ENCODE assay signal across 8 cellular contexts in the genomic region with DNA sequence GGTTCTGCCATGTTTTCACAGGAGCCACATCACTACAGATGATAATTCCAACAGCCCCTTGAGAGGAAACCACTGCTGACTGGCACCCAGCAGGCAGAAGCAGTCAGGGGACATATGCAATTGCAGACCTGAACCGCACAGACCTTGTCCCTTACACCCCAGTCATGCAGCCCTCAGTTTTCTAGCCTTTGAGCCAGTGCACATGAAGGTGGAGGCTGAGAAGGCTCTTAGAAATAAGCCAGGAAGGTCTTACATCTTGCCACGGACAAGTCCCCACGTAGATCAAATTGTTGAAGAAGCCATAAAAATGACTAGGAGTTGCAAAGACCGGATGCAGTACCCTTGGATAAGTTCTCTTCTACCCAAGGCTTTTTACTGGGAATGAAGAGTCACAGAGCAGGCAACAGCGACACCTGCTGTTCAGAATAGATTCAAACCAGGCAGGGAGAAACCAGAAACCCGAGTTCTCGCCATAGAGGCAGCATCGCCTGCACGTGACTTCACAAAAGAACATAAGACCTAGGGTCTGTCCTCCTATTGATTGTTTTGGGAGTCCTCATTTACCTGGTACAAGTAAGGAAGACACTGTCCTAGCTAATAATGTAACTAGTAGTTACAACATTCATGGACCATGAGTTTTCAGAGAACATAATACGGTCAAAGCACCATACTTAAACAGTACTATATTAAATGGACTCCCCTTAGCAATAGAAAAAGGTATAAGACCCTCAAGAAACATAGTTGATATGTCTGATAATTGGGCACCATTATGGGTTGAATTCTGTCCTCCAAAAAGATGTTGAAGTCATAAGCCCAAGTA. TPM values are rescaled to one million over a fixed set of nuclear protein-coding genes. Genes with fewer than 3 reads are reported as not detected.
A peak's percentile ranks its signal among the peaks of the same experiment; 100 is the strongest.
DNase-seq lines count a peak whose midpoint lies in the region; ATAC-seq and TF ChIP-seq lines count a peak whose summit lies in the region.

No MANE protein-coding gene starts in this region.

- H3K79me1 ChIP-seq in IMR-90 (ENCODE audit: low read depth in 1 of 2, low read length in 2 of 2): no peaks in the 10 kb centered on the region

- TF ChIP-seq RAD21 in IMR-90 (IDR thresholded peaks at IDR 0.05; ENCODE audit: low read length): peak; percentile 95

- DNase-seq in GM13976 (ENCODE audit: low spot score) (peak; percentile 61), IMR-90 (peak; percentile 73), OCI-M1 (lab: John Stamatoyannopoulos, UW) (peak; percentile 71), fibroblast of the aortic adventitia (ENCODE audit: low read depth) (peak; percentile 84), nucleus accumbens (lab: John Stamatoyannopoulos, UW) (peak in 53 of 56 donors; percentile 6 to 90 (median 64)), tibial artery (peak; percentile 67 to 72)
- DNase-seq in activated T-cell treated with anti-CD3 and anti-CD28 coated beads, Interleukin-2, amount 50 U/mL, for 72 hours: peak; percentile 52 to 69

- no peak overlapping the region for H3K27ac Mint-ChIP-seq in activated T-cell treated with anti-CD3 and anti-CD28 coated beads, Interleukin-2, amount 50 U/mL, for 72 hours

- no CpG with 5 or more reads among the region's 10 CpGs for WGBS in IMR-90 (ENCODE audit: extremely low coverage in 2 of 2, insufficient read length in 1 of 2), 2 experiments

- no peak overlapping the region for H2BK15ac ChIP-seq in IMR-90 (ENCODE audit: low read depth, low read length)

- no peak overlapping the region for H3K4me3 Mint-ChIP-seq in activated T-cell treated with anti-CD3 and anti-CD28 coated beads, Interleukin-2, amount 50 U/mL, for 72 hours

- no peak overlapping the region for H3K4ac ChIP-seq in IMR-90 (ENCODE audit: low read depth, low read length)

- H3K27me3 ChIP-seq in ACC112 (ENCODE audit: insufficient read depth, low read length) (no peaks in the 10 kb centered on the region), IMR-90 (ENCODE audit: control insufficient read depth, insufficient read depth, low read length) (no peaks in the 10 kb centered on the region), tibial artery (no peaks in the 10 kb centered on the region)

- H3K18ac ChIP-seq in IMR-90 (ENCODE audit: low read depth, low read length): no peak overlapping the region

- H3K9ac ChIP-seq in IMR-90 (ENCODE audit: low read depth, low read length): no peak overlapping the region

- H2AK9ac ChIP-seq in IMR-90 (replicated peaks; ENCODE audit: low read depth, low read length, poor library complexity): no peak overlapping the region

- no peak overlapping the region for H2BK5ac ChIP-seq in IMR-90 (ENCODE audit: low read depth, low read length, poor library complexity, severe bottlenecking)

- no peaks in the 10 kb centered on the region for H3K9me3 Mint-ChIP-seq in activated T-cell treated with anti-CD3 and anti-CD28 coated beads, Interleukin-2, amount 50 U/mL, for 72 hours

- dilution Hi-C loops in IMR-90 (cut with HindIII; ENCODE audit: low sequenced_read_pairs, unreplicated experiment): loop anchor here (25.0 kb wide), 1 partner anchor 377 kb away; no protein-coding TSS in a partner anchor

- POLR2A ChIA-PET in IMR-90 (lab: Charles Lee; ENCODE audit: unreplicated experiment): no interaction called here

- no peak overlapping the region for H2BK120ac ChIP-seq in IMR-90 (ENCODE audit: low read depth, low read length)

- H2AFZ ChIP-seq in ACC112 (ENCODE audit: low read length, unreplicated experiment): peak overlapping the region; percentile 40
- H2AFZ ChIP-seq in IMR-90 (replicated peaks; ENCODE audit: low read length, poor library complexity): peak overlapping the region; percentile 45

- H3K79me2 ChIP-seq in ACC112 (ENCODE audit: control insufficient read depth, insufficient read depth, low read length, unreplicated experiment): no peaks in the 10 kb centered on the region

- no peak overlapping the region for H3K4me3 ChIP-seq in ACC112 (ENCODE audit: low read depth, low read length)
- no peak overlapping the region for H3K4me3 ChIP-seq in IMR-90 (ENCODE audit: insufficient read depth, low read depth, low read length)
- no peak overlapping the region for H3K4me3 ChIP-seq in fibroblast of the aortic adventitia (ENCODE audit: low read depth, low read length)
- H3K4me3 ChIP-seq in tibial artery: no peak overlapping the region

- peaks cover 17% of the 10 kb centered on the region for H3K4me1 Mint-ChIP-seq in activated T-cell treated with anti-CD3 and anti-CD28 coated beads, Interleukin-2, amount 50 U/mL, for 72 hours (ENCODE audit: low read depth)

- TF ChIP-seq CTCF in GM13976 (IDR thresholded peaks at IDR 0.05; ENCODE audit: borderline replicate concordance, control extremely low read depth, extremely low read depth, insufficient read depth, missing control alignments) (peak; percentile 77), IMR-90 (conservative IDR thresholded peaks at IDR 0.05; ENCODE audit: low read depth, low read length) (peak; percentile 95), fibroblast of the aortic adventitia (IDR thresholded peaks at IDR 0.05; ENCODE audit: insufficient read depth, low read length) (peak; percentile 84), tibial artery (IDR thresholded peaks at IDR 0.05) (peak; percentile 87 to 89)

- no peaks in the 10 kb centered on the region for H3K9me3 ChIP-seq in IMR-90 (ENCODE audit: control insufficient read depth, insufficient read depth, low read length)
- H3K9me3 ChIP-seq in tibial artery: no peaks in the 10 kb centered on the region

- peaks cover 12% of the 10 kb centered on the region for H3K36me3 ChIP-seq in ACC112 (ENCODE audit: insufficient read depth, low read length)
- H3K36me3 ChIP-seq in IMR-90 (ENCODE audit: control insufficient read depth, insufficient read depth, low read length): no peaks in the 10 kb centered on the region
- H3K36me3 ChIP-seq in tibial artery: no peaks in the 10 kb centered on the region

- H3K36me3 Mint-ChIP-seq in activated T-cell treated with anti-CD3 and anti-CD28 coated beads, Interleukin-2, amount 50 U/mL, for 72 hours (ENCODE audit: insufficient read depth in 2 of 2): no peaks in the 10 kb centered on the region

- CTCF ChIA-PET in IMR-90 (lab: Yijun Ruan, JAX): interaction anchor here (1.3 kb wide), 1 partner anchor 379 kb away, joined by 5 read pairs; no protein-coding TSS in a partner anchor

- H3K4me2 ChIP-seq in IMR-90 (ENCODE audit: low read depth, low read length): no peak overlapping the region

- H4K8ac ChIP-seq in IMR-90 (ENCODE audit: low read depth in 2 of 2, low read length in 2 of 2): no peak overlapping the region

- no peak overlapping the region for H3K56ac ChIP-seq in IMR-90 (ENCODE audit: extremely low read depth, insufficient read depth, low read length)

- H2AK5ac ChIP-seq in IMR-90 (ENCODE audit: low read depth, low read length): no peak overlapping the region

- H4K91ac ChIP-seq in IMR-90 (ENCODE audit: insufficient read depth, low read depth, low read length): no peak overlapping the region

- H2BK20ac ChIP-seq in IMR-90 (ENCODE audit: low read depth, low read length): no peak overlapping the region

- H3K27me3 Mint-ChIP-seq in activated T-cell treated with anti-CD3 and anti-CD28 coated beads, Interleukin-2, amount 50 U/mL, for 72 hours (ENCODE audit: low read depth): peaks cover 8% of the 10 kb centered on the region

- no peaks in the 10 kb centered on the region for H4K20me1 ChIP-seq in IMR-90 (ENCODE audit: insufficient read depth, low read length)

- peaks cover 22% of the 10 kb centered on the region for H3K4me1 ChIP-seq in ACC112 (ENCODE audit: control insufficient read depth, insufficient read depth, low read length, unreplicated experiment)
- peaks cover 2% of the 10 kb centered on the region for H3K4me1 ChIP-seq in IMR-90 (ENCODE audit: control insufficient read depth, insufficient read depth, low read length)
- H3K4me1 ChIP-seq in tibial artery: no peaks in the 10 kb centered on the region

- in situ Hi-C loops in GM13976 (cut with MboI; ENCODE audit: low sequenced_read_pairs, unreplicated experiment): loop anchor here (5.0 kb wide), 1 partner anchor 377 kb away; no protein-coding TSS in a partner anchor
- in situ Hi-C loops in IMR-90 (cut with MboI; ENCODE audit: low sequenced_read_pairs): no loop called here

- BruUV-seq in IMR-90 (replicated peaks; lab: Mats Ljungman, UMichigan): no TSS peak

- ATAC-seq in IMR-90 (ENCODE audit: low read depth): peak; percentile 94
- peak; percentile 51 to 52 for ATAC-seq in activated T-cell treated with anti-CD3 and anti-CD28 coated beads, Interleukin-2, amount 50 U/mL, for 72 hours (replicated peaks in 1 of 2)

- H3K14ac ChIP-seq in IMR-90 (replicated peaks; ENCODE audit: low read depth, low read length): no peak overlapping the region

- no peak for TF ChIP-seq POLR2A in IMR-90 (IDR thresholded peaks at IDR 0.05; ENCODE audit: low read depth, low read length)

- H3K27ac ChIP-seq in ACC112 (ENCODE audit: low read depth, low read length): no peak overlapping the region
- H3K27ac ChIP-seq in IMR-90 (ENCODE audit: insufficient read depth, low read length): no peak overlapping the region
- no peak overlapping the region for H3K27ac ChIP-seq in tibial artery

- no peaks in the 10 kb centered on the region for H3K9me1 ChIP-seq in IMR-90 (ENCODE audit: insufficient read depth, low read length)

- intact Hi-C loops in IMR-90 (cut with micrococcal nuclease): loop anchor here (1.0 to 10.0 kb wide), 4 partner anchors 164 to 386 kb away; no protein-coding TSS in a partner anchor
- intact Hi-C loops in tibial artery (cut with DNase I; ENCODE audit: low total_unique reads): loop anchor here (2.0 to 5.0 kb wide), 2 partner anchors 232 to 380 kb away; no protein-coding TSS in a partner anchor

- no peak overlapping the region for H3K23ac ChIP-seq in IMR-90 (ENCODE audit: low read depth, low read length)

- H4K5ac ChIP-seq in IMR-90 (ENCODE audit: low read depth, low read length): no peak overlapping the region

TF ChIP-seq in IMR-90, 13 proteins besides CTCF, POLR2A, EP300 and RAD21 (continues in another document):
- TF ChIP-seq SMC3 (IDR thresholded peaks at IDR 0.05; ENCODE audit: low read depth, low read length) (peak; percentile 96), RCOR1 (IDR thresholded peaks at IDR 0.05; ENCODE audit: insufficient replicate concordance, low read length) (no peak), CHD1 (IDR thresholded peaks at IDR 0.05; ENCODE audit: low read depth, low read length) (no peak), FOS (IDR thresholded peaks at IDR 0.05; ENCODE audit: low read depth, low read length) (no peak), NFE2L2 (IDR thresholded peaks at IDR 0.05; ENCODE audit: low read depth, low read length) (no peak), MAZ (IDR thresholded peaks at IDR 0.05; ENCODE audit: borderline replicate concordance, low read depth, low read length) (no peak), CEBPB (IDR thresholded peaks at IDR 0.05; ENCODE audit: low read depth, low read length) (no peak), MXI1 (IDR thresholded peaks at IDR 0.05; ENCODE audit: borderline replicate concordance, low read depth, low read length) (no peak)

RNA-seq across cellular contexts. Expression of gene STEAP1B, which starts 11.1 kb away (rescaled TPM):
- total RNA-seq in IMR-90 (2012; rRNA removed) (13.8 and 21.1 TPM in 2 replicates), fibroblast of the aortic adventitia (ENCODE audit: low replicate concordance) (2.5 and 38.6 TPM in 2 replicates)
- 7.9 and 8.3 TPM in 2 replicates for polyA plus RNA-seq in IMR-90 (2012; rRNA removed)
- polyA plus RNA-seq in IMR-90 (2012; cell fraction: cytosol; rRNA removed): 1.9 and 4.7 TPM in 2 replicates
- 1.0 and 3.9 TPM in 2 replicates for polyA plus RNA-seq in IMR-90 (2012; cell fraction: nucleus; rRNA removed; ENCODE audit: low replicate concordance)
- total RNA-seq in activated T-cell treated with anti-CD3 and anti-CD28 coated beads, Interleukin-2, amount 50 U/mL, for 72 hours: under 1 TPM in 1 of 2 donors, not detected in 1; 0.39 TPM
